ENCODE assay signal across 24 cellular contexts in the genomic region with DNA sequence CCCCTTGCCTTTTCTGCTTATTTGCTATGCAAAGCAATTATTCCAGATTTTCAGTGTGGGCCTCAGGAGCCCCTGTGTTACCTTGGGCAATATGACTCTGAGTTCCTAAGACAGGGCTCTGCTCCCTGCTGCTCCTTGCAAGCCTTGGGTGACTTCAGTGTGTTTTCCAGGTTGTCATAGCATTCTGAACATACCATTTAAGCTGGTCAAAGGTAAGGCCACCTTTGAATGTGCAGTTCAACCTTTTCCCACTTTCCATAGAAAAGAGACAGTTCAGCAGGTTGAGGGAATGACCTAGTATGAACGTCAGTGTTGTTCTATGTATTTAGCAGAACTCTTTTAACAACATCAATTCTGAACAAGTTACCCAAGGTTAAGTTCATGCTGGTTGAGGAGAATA.
DNase-seq lines count a peak whose midpoint lies in the region; ATAC-seq, FAIRE-seq and TF ChIP-seq lines count a peak whose summit lies in the region.
"Had no signal": no experiment of that assay in that cellular context is flagged by ENCODE, and none has a peak within 500 bp of the region (broad histone marks: within the 10 kb centered on the region; RNA-seq: fewer than 3 reads in every experiment).

No MANE protein-coding gene starts in this region.

- no peak overlapping the region for H2BK15ac ChIP-seq in mesenchymal stem cell (ENCODE audit: low read depth, poor library complexity, severe bottlenecking)

- H4K20me1 ChIP-seq in HepG2 (ENCODE audit: insufficient read depth, low read length), result no peaks in the 10 kb centered on the region

- H3K9ac ChIP-seq in liver (ENCODE audit: low read depth in 1 of 2, low read length in 2 of 2) (no peak overlapping the region), HepG2 (ENCODE audit: insufficient read depth, low read depth, low read length) (no peak overlapping the region), mesenchymal stem cell (ENCODE audit: low read length) (no peak overlapping the region), trophoblast cell (ENCODE audit: low read length) (no peak overlapping the region)
- H3K9ac ChIP-seq: BLaER1, GM23248 had no signal

- H3K27ac Mint-ChIP-seq in activated CD4-positive, alpha-beta memory T cell treated with anti-CD3 and anti-CD28 coated beads for 36 hours, result no peak overlapping the region
- H3K27ac Mint-ChIP-seq: B cell; CD4-positive, CD25-positive, alpha-beta regulatory T cell; CD8-positive, alpha-beta T cell had no signal

- H2BK120ac ChIP-seq in mesenchymal stem cell (ENCODE audit: low read depth, low read length) (no peak overlapping the region), trophoblast cell (ENCODE audit: insufficient read depth, low read length, poor library complexity) (no peak overlapping the region)

- no peak overlapping the region for H3K18ac ChIP-seq in mesenchymal stem cell (ENCODE audit: low read depth in 1 of 2, low read length in 2 of 2)
- no peak overlapping the region for H3K18ac ChIP-seq in trophoblast cell (ENCODE audit: low read length)

- in situ Hi-C loops in HepG2 (cut with HindIII; ENCODE audit: extremely low pct_ligation_motif_present, low pct_unique_long_range_greater_than_20kb), result loop anchor here (25.0 kb wide), 1 partner anchor 324 kb away; no protein-coding TSS in a partner anchor

- TF ChIP-seq POLR2A in HepG2 (IDR thresholded peaks at IDR 0.05; ENCODE audit: insufficient read depth in 1 of 2, low read depth in 2 of 2, low read length in 2 of 2), result no peak

- H2BK5ac ChIP-seq in mesenchymal stem cell (ENCODE audit: low read depth, low read length, poor library complexity, severe bottlenecking) (no peak overlapping the region), trophoblast cell (ENCODE audit: low read depth, low read length, poor library complexity) (no peak overlapping the region)

- H2BK12ac ChIP-seq in mesenchymal stem cell (ENCODE audit: low read length in 2 of 2) (no peak overlapping the region), trophoblast cell (ENCODE audit: low read length) (no peak overlapping the region)

- H3K23ac ChIP-seq in mesenchymal stem cell (ENCODE audit: low read length in 2 of 2), result no peak overlapping the region
- no peak overlapping the region for H3K23ac ChIP-seq in trophoblast cell (ENCODE audit: low read length)

- POLR2A ChIA-PET in HepG2 (lab: Yijun Ruan, JAX), result no interaction called here
- POLR2A ChIA-PET in activated CD4-positive, alpha-beta memory T cell treated with anti-CD3 and anti-CD28 coated beads for 36 hours (lab: Charles Lee), result no interaction called here

- H3K4me2 ChIP-seq in HepG2 (ENCODE audit: low read depth, low read length) (no peak overlapping the region), mesenchymal stem cell (ENCODE audit: low read length, poor library complexity, severe bottlenecking) (peak overlapping the region; percentile 23), trophoblast cell (ENCODE audit: low read length) (no peak overlapping the region)
- H3K4me2 ChIP-seq: BLaER1 had no signal

- no TSS peak for BruUV-seq in HepG2 (replicated peaks; lab: Mats Ljungman, UMichigan)

- TF ChIP-seq RAD21 in liver (IDR thresholded peaks at IDR 0.05), result peak in 1 of 2 donors; percentile 17
- TF ChIP-seq RAD21 in HepG2 (CRISPR knock-in tag; IDR thresholded peaks at IDR 0.05), result no peak

- H3K27ac ChIP-seq in liver (ENCODE audit: low read depth in 1 of 2, low read length in 2 of 2), result no peak overlapping the region
- no peak overlapping the region for H3K27ac ChIP-seq in HepG2 (ENCODE audit: extremely low read length, insufficient read depth, low read length)
- H3K27ac ChIP-seq in mesenchymal stem cell (ENCODE audit: low read length, poor library complexity, severe bottlenecking), result no peak overlapping the region
- no peak overlapping the region for H3K27ac ChIP-seq in trophoblast cell (ENCODE audit: low read depth, low read length)
- H3K27ac ChIP-seq in lower lobe of right lung, result no peak overlapping the region
- H3K27ac ChIP-seq: 22Rv1, BLaER1, C4-2B, GM23248 had no signal

- H3K36me3 Mint-ChIP-seq in activated CD4-positive, alpha-beta memory T cell treated with anti-CD3 and anti-CD28 coated beads for 36 hours, result no peaks in the 10 kb centered on the region
- H3K36me3 Mint-ChIP-seq: CD4-positive, CD25-positive, alpha-beta regulatory T cell; CD8-positive, alpha-beta T cell had no signal

- TF ChIP-seq EP300 in HepG2 (IDR thresholded peaks at IDR 0.05; ENCODE audit: low read depth in 2 of 2, low read length in 2 of 2) (no peak), HepG2 (CRISPR knock-in tag; IDR thresholded peaks at IDR 0.05; ENCODE audit: borderline replicate concordance) (no peak)

- H3K36me3 ChIP-seq in liver (ENCODE audit: control insufficient read depth in 4 of 4, insufficient read depth in 3 of 4, low read depth in 1 of 4, low read length in 3 of 4), result no peaks in the 10 kb centered on the region
- H3K36me3 ChIP-seq in HepG2 (replicated peaks in 1 of 2; ENCODE audit: control insufficient read depth in 1 of 2, insufficient read depth in 2 of 2, low read length in 2 of 2), result no peaks in the 10 kb centered on the region; a peak in 1 of 5 replicates
- no peaks in the 10 kb centered on the region for H3K36me3 ChIP-seq in mesenchymal stem cell (ENCODE audit: control insufficient read depth in 1 of 2, insufficient read depth in 2 of 2, low read depth in 1 of 2, low read length in 2 of 2)
- no peaks in the 10 kb centered on the region for H3K36me3 ChIP-seq in trophoblast cell (ENCODE audit: control insufficient read depth in 1 of 2, insufficient read depth in 2 of 2, low read length in 2 of 2)
- no peaks in the 10 kb centered on the region for H3K36me3 ChIP-seq in lower lobe of right lung
- H3K36me3 ChIP-seq: BLaER1 had no signal

- 55% methylated on average over 1 of the region's 1 CpG for WGBS in liver
- WGBS in HepG2 (ENCODE audit: low lambda C conversion rate), result 82% methylated on average over 1 of the region's 1 CpG
- no CpG with 5 or more reads among the region's 1 CpG for WGBS in mesenchymal stem cell
- WGBS in trophoblast cell (ENCODE audit: extremely low coverage, insufficient coverage, insufficient read length), result no CpG with 5 or more reads among the region's 1 CpG

- H3K4me1 Mint-ChIP-seq in activated CD4-positive, alpha-beta memory T cell treated with anti-CD3 and anti-CD28 coated beads for 36 hours (ENCODE audit: low read depth), result no peaks in the 10 kb centered on the region
- H3K4me1 Mint-ChIP-seq: B cell; CD4-positive, CD25-positive, alpha-beta regulatory T cell had no signal

- no peak for TF ChIP-seq CTCF in liver (IDR thresholded peaks at IDR 0.05; ENCODE audit: low read depth, low read length, missing input control)
- TF ChIP-seq CTCF in HepG2 (CRISPR knock-in tag; IDR thresholded peaks at IDR 0.05), result no peak
- no peak for TF ChIP-seq CTCF in lower lobe of right lung (IDR thresholded peaks at IDR 0.05)

- H3K79me2 ChIP-seq in HepG2 (ENCODE audit: insufficient read depth, low read length), result no peaks in the 10 kb centered on the region
- no peaks in the 10 kb centered on the region for H3K79me2 ChIP-seq in trophoblast cell (ENCODE audit: control insufficient read depth, insufficient read depth, low read length, poor library complexity)

- H3K27me3 ChIP-seq in liver (ENCODE audit: control insufficient read depth in 4 of 4, insufficient read depth in 4 of 4, low read length in 3 of 4), result no peaks in the 10 kb centered on the region
- no peaks in the 10 kb centered on the region for H3K27me3 ChIP-seq in HepG2 (ENCODE audit: control insufficient read depth in 1 of 2, insufficient read depth in 2 of 2, low read length in 2 of 2)
- no peaks in the 10 kb centered on the region for H3K27me3 ChIP-seq in mesenchymal stem cell (ENCODE audit: control insufficient read depth in 1 of 2, insufficient read depth in 1 of 2, low read length in 2 of 2)
- no peaks in the 10 kb centered on the region for H3K27me3 ChIP-seq in trophoblast cell (ENCODE audit: insufficient read depth, low read length)
- H3K27me3 ChIP-seq in lower lobe of right lung (ENCODE audit: low read depth), result no peaks in the 10 kb centered on the region
- H3K27me3 ChIP-seq: BLaER1 had no signal

- H2AFZ ChIP-seq in HepG2 (ENCODE audit: low read length) (no peak overlapping the region), mesenchymal stem cell (ENCODE audit: low read depth, low read length) (no peak overlapping the region), trophoblast cell (ENCODE audit: insufficient read depth, low read length, poor library complexity) (no peak overlapping the region)
- H2AFZ ChIP-seq: GM23248 had no signal

- intact Hi-C loops in HepG2 (cut with micrococcal nuclease; ENCODE audit: unreplicated experiment) (no loop called here), lower lobe of right lung (cut with DNase I) (no loop called here)
- intact Hi-C loops in activated CD4-positive, alpha-beta memory T cell treated with anti-CD3 and anti-CD28 coated beads for 36 hours (cut with micrococcal nuclease), result no loop called here

- DNase-seq in HepG2 (ENCODE audit: low spot score), result no peak
- DNase-seq in mesenchymal stem cell, result no peak
- peak; percentile 50 to 74 for DNase-seq in trophoblast cell
- DNase-seq in activated CD4-positive, alpha-beta memory T cell treated with anti-CD3 and anti-CD28 coated beads for 36 hours, result no peak
- DNase-seq in lower lobe of right lung, result no peak
- no peak for DNase-seq in kidney glomerular epithelial cell (lab: John Stamatoyannopoulos, UW)
- DNase-seq: Caco-2; CD4-positive, CD25-positive, alpha-beta regulatory T cell; CD8-positive, alpha-beta T cell; DMS153; DND-41; GM23248; H7; HCEC 1CT had no signal

- ATAC-seq in HepG2, result no peak
- ATAC-seq in HG03378 (IDR thresholded peaks at IDR 0.05; ENCODE audit: unreplicated experiment), result no peak
- ATAC-seq in lower lobe of right lung, result no peak
- ATAC-seq: CD8-positive, alpha-beta T cell had no signal

- H3K14ac ChIP-seq in mesenchymal stem cell (ENCODE audit: low read length in 2 of 2) (no peak overlapping the region), trophoblast cell (ENCODE audit: low read length) (no peak overlapping the region)

- H3K79me1 ChIP-seq in mesenchymal stem cell (replicated peaks; ENCODE audit: low read length, poor library complexity, severe bottlenecking) (peaks cover 35% of the 10 kb centered on the region), trophoblast cell (ENCODE audit: low read length) (no peaks in the 10 kb centered on the region)

- H4K12ac ChIP-seq in trophoblast cell (ENCODE audit: low read depth, low read length), result no peak overlapping the region

- H3K4me1 ChIP-seq in liver (ENCODE audit: control insufficient read depth in 4 of 4, insufficient read depth in 4 of 4, low read length in 3 of 4) (peaks cover 0 to 6% (median under 1%) of the 10 kb centered on the region in 4 donors), HepG2 (ENCODE audit: insufficient read depth, low read length) (no peaks in the 10 kb centered on the region), mesenchymal stem cell (ENCODE audit: control insufficient read depth, insufficient read depth, low read depth, low read length) (peaks cover 5% of the 10 kb centered on the region), trophoblast cell (ENCODE audit: control insufficient read depth in 1 of 2, insufficient read depth in 2 of 2, low read length in 2 of 2) (peaks cover 2 to 16% of the 10 kb centered on the region in 2 experiments), lower lobe of right lung (no peaks in the 10 kb centered on the region)
- H3K4me1 ChIP-seq: Caco-2 had no signal

- CTCF ChIA-PET in HepG2 (lab: Yijun Ruan, JAX; ENCODE audit: low intra/inter-chr PET ratio, low total read pairs), result no interaction called here
- CTCF ChIA-PET in activated CD4-positive, alpha-beta memory T cell treated with anti-CD3 and anti-CD28 coated beads for 36 hours (lab: Charles Lee), result no interaction called here

- H3K9me3 Mint-ChIP-seq in activated CD4-positive, alpha-beta memory T cell treated with anti-CD3 and anti-CD28 coated beads for 36 hours, result no peaks in the 10 kb centered on the region
- H3K9me3 Mint-ChIP-seq: CD4-positive, CD25-positive, alpha-beta regulatory T cell; CD8-positive, alpha-beta T cell had no signal

- no peaks in the 10 kb centered on the region for H3K27me3 Mint-ChIP-seq in activated CD4-positive, alpha-beta memory T cell treated with anti-CD3 and anti-CD28 coated beads for 36 hours
- H3K27me3 Mint-ChIP-seq: B cell; CD4-positive, CD25-positive, alpha-beta regulatory T cell had no signal

- H4K8ac ChIP-seq in mesenchymal stem cell (ENCODE audit: low read length) (no peak overlapping the region), trophoblast cell (ENCODE audit: low read depth, low read length) (no peak overlapping the region)

- no peaks in the 10 kb centered on the region for H3K9me3 ChIP-seq in liver (ENCODE audit: control insufficient read depth in 4 of 4, low read length in 3 of 4)
- peaks cover 7% of the 10 kb centered on the region; the same call in 1 of the 2 replicates for H3K9me3 ChIP-seq in HepG2 (ENCODE audit: low read length)
- H3K9me3 ChIP-seq in mesenchymal stem cell (ENCODE audit: control insufficient read depth, low read length), result no peaks in the 10 kb centered on the region
- no peaks in the 10 kb centered on the region for H3K9me3 ChIP-seq in trophoblast cell (ENCODE audit: insufficient read depth, low read depth, low read length)
- H3K9me3 ChIP-seq in lower lobe of right lung, result no peaks in the 10 kb centered on the region
- H3K9me3 ChIP-seq: BLaER1, Caco-2 had no signal

- no peak overlapping the region for H2AK5ac ChIP-seq in mesenchymal stem cell (ENCODE audit: low read length, severe bottlenecking)
- no peak overlapping the region for H2AK5ac ChIP-seq in trophoblast cell (ENCODE audit: low read length)

- H4K91ac ChIP-seq in mesenchymal stem cell (ENCODE audit: low read length) (no peak overlapping the region), trophoblast cell (ENCODE audit: low read depth, low read length) (no peak overlapping the region)

- H3K4ac ChIP-seq in mesenchymal stem cell (ENCODE audit: low read depth in 1 of 2, low read length in 2 of 2) (no peak overlapping the region), trophoblast cell (ENCODE audit: low read depth, low read length) (no peak overlapping the region)

- H3K4me3 ChIP-seq in liver (ENCODE audit: low read depth in 1 of 3, low read length in 3 of 3) (no peak overlapping the region), HepG2 (replicated peaks in 1 of 3; ENCODE audit: insufficient read depth in 1 of 3, low read depth in 2 of 3, low read length in 3 of 3) (no peak overlapping the region), mesenchymal stem cell (ENCODE audit: insufficient read depth in 1 of 2, low read depth in 1 of 2, low read length in 2 of 2) (no peak overlapping the region), trophoblast cell (ENCODE audit: low read depth, low read length) (no peak overlapping the region), lower lobe of right lung (no peak overlapping the region)
- H3K4me3 ChIP-seq: BLaER1, GM23248 had no signal

- no peak for FAIRE-seq in HepG2 (lab: Jason Lieb, UNC)
- FAIRE-seq: A204.1, G401.6, GM12892, H1 had no signal

- no peak overlapping the region for H3K4me3 Mint-ChIP-seq in activated CD4-positive, alpha-beta memory T cell treated with anti-CD3 and anti-CD28 coated beads for 36 hours
- H3K4me3 Mint-ChIP-seq: B cell; CD4-positive, CD25-positive, alpha-beta regulatory T cell; CD8-positive, alpha-beta T cell had no signal

Comparison
In these comparisons a context has a peak if more than half of its experiments do, and no peak if none do; other contexts are left out.
1. DNase-seq: peak in trophoblast cell (2 of 2); none in HepG2 (single experiment), mesenchymal stem cell (single experiment), activated CD4-positive, alpha-beta memory T cell treated with anti-CD3 and anti-CD28 coated beads for 36 hours (single experiment), lower lobe of right lung (single experiment) and kidney glomerular epithelial cell (single experiment).